In genomic region chr15:98583758-98584157, GRCh38 we compare ENCODE assay signal across 19 cellular contexts.
"Had no signal": no experiment of that assay in that cellular context is flagged by ENCODE, and none has a peak within 500 bp of the region (broad histone marks: within the 10 kb centered on the region; RNA-seq: fewer than 3 reads in every experiment).

No MANE protein-coding gene starts in this region.

- H3K27ac Mint-ChIP-seq: activated naive CD4-positive, alpha-beta T cell treated with anti-CD3 and anti-CD28 coated beads, Interleukin-2, amount 10 ng/mL, durations not matched to agents 7 days and 5 days; naive thymus-derived CD4-positive, alpha-beta T cell; stimulated activated memory B cell treated with anti-CD40 and anti-IgM and Interleukin-4, amounts not matched to agents 10 μg/mL and 1 μg/mL and 100 μg/mL, for 72 hours had no signal

- H3K9me3 Mint-ChIP-seq: neural crest cell; stimulated activated memory B cell treated with anti-CD40 and anti-IgM and Interleukin-4, amounts not matched to agents 10 μg/mL and 1 μg/mL and 100 μg/mL, for 72 hours had no signal

- H3K4me3 Mint-ChIP-seq: activated naive CD4-positive, alpha-beta T cell treated with anti-CD3 and anti-CD28 coated beads, Interleukin-2, amount 10 ng/mL, durations not matched to agents 7 days and 5 days; naive thymus-derived CD4-positive, alpha-beta T cell; neural crest cell; stimulated activated memory B cell treated with anti-CD40 and anti-IgM and Interleukin-4, amounts not matched to agents 10 μg/mL and 1 μg/mL and 100 μg/mL, for 72 hours had no signal

- H3K4me1 Mint-ChIP-seq: stimulated activated memory B cell treated with anti-CD40 and anti-IgM and Interleukin-4, amounts not matched to agents 10 μg/mL and 1 μg/mL and 100 μg/mL, for 72 hours had no signal

- ATAC-seq: gastrocnemius medialis; naive thymus-derived CD4-positive, alpha-beta T cell; stimulated activated memory B cell treated with anti-CD40 and anti-IgM and Interleukin-4, amounts not matched to agents 10 μg/mL and 1 μg/mL and 100 μg/mL, for 72 hours had no signal

- H3K36me3 Mint-ChIP-seq: activated naive CD4-positive, alpha-beta T cell treated with anti-CD3 and anti-CD28 coated beads, Interleukin-2, amount 10 ng/mL, durations not matched to agents 7 days and 5 days; stimulated activated memory B cell treated with anti-CD40 and anti-IgM and Interleukin-4, amounts not matched to agents 10 μg/mL and 1 μg/mL and 100 μg/mL, for 72 hours had no signal

- DNase-seq: activated CD4-positive, alpha-beta T cell treated with anti-CD3 and anti-CD28 coated beads for 4 hours; activated CD4-positive, alpha-beta T cell treated with anti-CD3 and anti-CD28 coated beads, Interleukin-2, amount 50 U/mL, for 48 hours; activated CD4-positive, CD25-positive, alpha-beta regulatory T cell; activated effector memory CD4-positive, alpha-beta T cell treated with Interleukin-2 at 50 U/mL for 16 hours; activated naive CD4-positive, alpha-beta T cell treated with anti-CD3 and anti-CD28 coated beads, Interleukin-2, amount 10 ng/mL, durations not matched to agents 7 days and 5 days; activated T-cell treated with anti-CD3 and anti-CD28 coated beads, Interleukin-2, amount 50 U/mL, for 48 hours; amygdala; cerebellar nuclear complex; gastrocnemius medialis; hippocampal formation; kidney glomerular epithelial cell; left ventricle myocardium inferior; naive thymus-derived CD4-positive, alpha-beta T cell; occipital lobe; sigmoid colon; stimulated activated CD4-positive, alpha-beta T cell treated with anti-CD3 and anti-CD28 coated beads, Interleukin-15, amount 100 ng/mL, for 24 hours; stomach had no signal
